Comparison of ENCODE assay signal across 22 cellular contexts in the genomic region with DNA sequence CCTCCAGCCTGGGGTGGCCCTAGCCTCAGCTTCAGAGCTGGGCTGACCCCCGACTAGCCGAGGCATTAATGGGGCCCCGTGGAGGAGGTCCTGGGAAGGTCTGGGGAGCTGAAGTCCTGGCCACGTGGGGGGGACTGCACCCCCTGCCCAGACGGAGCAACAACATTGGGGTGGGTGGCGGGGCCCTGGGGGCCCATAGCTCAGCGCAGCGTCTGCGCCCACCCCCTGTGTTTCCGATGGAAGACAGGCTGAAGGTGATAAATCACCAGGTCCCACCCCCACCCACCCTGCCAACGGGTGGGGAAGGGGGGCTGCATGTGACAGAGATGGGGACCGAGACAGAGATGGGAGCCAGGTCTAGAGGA. TPM values are rescaled to one million over a fixed set of nuclear protein-coding genes. Genes with fewer than 3 reads are reported as not detected.
DNase-seq lines count a peak whose midpoint lies in the region; ATAC-seq, FAIRE-seq and TF ChIP-seq lines count a peak whose summit lies in the region.
"Had no signal": no experiment of that assay in that cellular context is flagged by ENCODE, and none has a peak within 500 bp of the region (broad histone marks: within the 10 kb centered on the region; RNA-seq: fewer than 3 reads in every experiment).

No MANE protein-coding gene starts in this region.

- in situ Hi-C loops in IMR-90 (cut with MboI; ENCODE audit: low sequenced_read_pairs), result loop anchor here (5.0 kb wide), 1 partner anchor 181 kb away; no protein-coding TSS in a partner anchor
- in situ Hi-C loops in K562 (cut with MboI), result loop anchor here (5.0 kb wide), 1 partner anchor 181 kb away; no protein-coding TSS in a partner anchor

- H3K56ac ChIP-seq in IMR-90 (ENCODE audit: extremely low read depth, insufficient read depth, low read length), result no peak overlapping the region

- H3K4ac ChIP-seq in IMR-90 (ENCODE audit: low read depth, low read length), result no peak overlapping the region

- no peak overlapping the region for H3K27ac Mint-ChIP-seq in type B pancreatic cell
- H3K27ac Mint-ChIP-seq in CD14-positive monocyte, result no peak overlapping the region
- H3K27ac Mint-ChIP-seq: activated naive CD8-positive, alpha-beta T cell treated with anti-CD3 and anti-CD28 coated beads, Interleukin-2, amount 50 U/mL, for 24 hours; H9; immature natural killer cell; nephron had no signal

- no peak overlapping the region for H4K5ac ChIP-seq in IMR-90 (ENCODE audit: low read depth, low read length)

- no peak for TF ChIP-seq EP300 in K562 (IDR thresholded peaks at IDR 0.05; ENCODE audit: low read length)

- DNase-seq in Right ventricle myocardium superior (no peak), Right ventricle myocardium inferior (ENCODE audit: missing footprints) (no peak), IMR-90 (no peak), K562 (ENCODE audit: extremely low read depth in 1 of 4, low spot score in 3 of 4) (no peak), type B pancreatic cell (ENCODE audit: extremely low spot score, unreplicated experiment) (no peak), CD14-positive monocyte (ENCODE audit: low spot score) (no peak), AG08396 (ENCODE audit: low spot score) (no peak)
- no peak for DNase-seq in activated CD4-positive, alpha-beta T cell treated with anti-CD3 and anti-CD28 coated beads, Interleukin-2, amount 50 U/mL, for 48 hours

- H3K27ac ChIP-seq in IMR-90 (ENCODE audit: insufficient read depth, low read length) (no peak overlapping the region), K562 (ENCODE audit: extremely low read depth, low read depth, low read length) (no peak overlapping the region)
- H3K27ac ChIP-seq: hepatocyte, Peyer's patch, psoas muscle, skin epidermis, tibial artery had no signal

- H4K8ac ChIP-seq in IMR-90 (ENCODE audit: low read depth in 2 of 2, low read length in 2 of 2), result peak overlapping the region in 1 of 2 experiments; percentile 32; a peak in 1 of 4 replicates

- CTCF ChIA-PET in IMR-90 (lab: Yijun Ruan, JAX), result interaction anchor here (0.5 to 2.0 kb wide), 9 partner anchors 14 to 182 kb away, joined by 3 to 27 read pairs (median 5); no protein-coding TSS in a partner anchor
- CTCF ChIA-PET in K562 (lab: Yijun Ruan, JAX; ENCODE audit: low intra/inter-chr PET ratio), result interaction anchor here (0.5 to 5.6 kb wide), 13 partner anchors 14 to 398 kb away, joined by 3 to 156 read pairs (median 4); a partner anchor contains a TSS

- no peak overlapping the region for H3K9ac ChIP-seq in IMR-90 (ENCODE audit: low read depth, low read length)
- H3K9ac ChIP-seq in K562 (ENCODE audit: insufficient read depth in 1 of 2, low read depth in 2 of 2, low read length in 2 of 2), result peak overlapping the region in 1 of 2 experiments; percentile 87; a peak in 2 of 4 replicates

- H3K9me1 ChIP-seq in IMR-90 (ENCODE audit: insufficient read depth, low read length) (no peaks in the 10 kb centered on the region), K562 (ENCODE audit: control insufficient read depth, insufficient read depth, low read length) (peaks cover 2% of the 10 kb centered on the region)

- H3K23ac ChIP-seq in IMR-90 (ENCODE audit: low read depth, low read length), result no peak overlapping the region

- TF ChIP-seq POLR2A in IMR-90 (IDR thresholded peaks at IDR 0.05; ENCODE audit: low read depth, low read length), result no peak
- TF ChIP-seq POLR2A in K562 (conservative IDR thresholded peaks at IDR 0.05), result no peak

- H3K4me3 Mint-ChIP-seq in type B pancreatic cell (peak overlapping the region; percentile 62), CD14-positive monocyte (no peak overlapping the region)

- no peak overlapping the region for H3K18ac ChIP-seq in IMR-90 (ENCODE audit: low read depth, low read length)

- H4K20me1 ChIP-seq in IMR-90 (ENCODE audit: insufficient read depth, low read length), result no peaks in the 10 kb centered on the region
- peaks cover 11% of the 10 kb centered on the region for H4K20me1 ChIP-seq in K562 (replicated peaks; ENCODE audit: control insufficient read depth, insufficient read depth, low read length)

- dilution Hi-C loops in IMR-90 (cut with HindIII; ENCODE audit: low sequenced_read_pairs, unreplicated experiment), result no loop called here

- H3K79me1 ChIP-seq in IMR-90 (ENCODE audit: low read depth in 1 of 2, low read length in 2 of 2), result no peaks in the 10 kb centered on the region

- H3K27me3 Mint-ChIP-seq in type B pancreatic cell (peaks cover 33% of the 10 kb centered on the region), CD14-positive monocyte (ENCODE audit: low read depth in 3 of 3) (peaks cover 10 to 50% (median 17%) of the 10 kb centered on the region in 3 donors)
- H3K27me3 Mint-ChIP-seq: activated naive CD8-positive, alpha-beta T cell treated with anti-CD3 and anti-CD28 coated beads, Interleukin-2, amount 50 U/mL, for 24 hours had no signal

- POLR2A ChIA-PET in IMR-90 (lab: Charles Lee; ENCODE audit: unreplicated experiment), result no interaction called here
- POLR2A ChIA-PET in K562 (lab: Yijun Ruan, JAX), result interaction anchor here (0.5 to 4.2 kb wide), 23 partner anchors 10 to 571 kb away, joined by 3 to 58 read pairs (median 4); a partner anchor contains a TSS

- no peak overlapping the region for H2BK20ac ChIP-seq in IMR-90 (ENCODE audit: low read depth, low read length)

- H3K9me3 ChIP-seq in IMR-90 (ENCODE audit: control insufficient read depth, insufficient read depth, low read length) (no peaks in the 10 kb centered on the region), K562 (replicated peaks; ENCODE audit: control insufficient read depth, insufficient read depth, low read depth, low read length) (no peaks in the 10 kb centered on the region)
- H3K9me3 ChIP-seq: Peyer's patch, psoas muscle, tibial artery had no signal

- H3K9me3 Mint-ChIP-seq in type B pancreatic cell (no peaks in the 10 kb centered on the region), CD14-positive monocyte (peaks cover 0 to 3% (median 0%) of the 10 kb centered on the region in 7 donors)
- H3K9me3 Mint-ChIP-seq: activated naive CD8-positive, alpha-beta T cell treated with anti-CD3 and anti-CD28 coated beads, Interleukin-2, amount 50 U/mL, for 24 hours; immature natural killer cell had no signal

- no peak overlapping the region for H3K14ac ChIP-seq in IMR-90 (replicated peaks; ENCODE audit: low read depth, low read length)

- no peaks in the 10 kb centered on the region for H3K36me3 Mint-ChIP-seq in type B pancreatic cell
- H3K36me3 Mint-ChIP-seq in CD14-positive monocyte, result no peaks in the 10 kb centered on the region
- H3K36me3 Mint-ChIP-seq: brain, immature natural killer cell had no signal

- no TSS peak for BruUV-seq in IMR-90 (replicated peaks; lab: Mats Ljungman, UMichigan)
- BruUV-seq in K562 (replicated peaks; lab: Mats Ljungman, UMichigan), result no TSS peak

- no peak overlapping the region for H2BK120ac ChIP-seq in IMR-90 (ENCODE audit: low read depth, low read length)

- no peak overlapping the region for H2AK5ac ChIP-seq in IMR-90 (ENCODE audit: low read depth, low read length)

- TF ChIP-seq RAD21 in IMR-90 (IDR thresholded peaks at IDR 0.05; ENCODE audit: low read length), result no peak
- no peak for TF ChIP-seq RAD21 in K562 (CRISPR knock-in tag; conservative IDR thresholded peaks at IDR 0.05 in 1 of 2, IDR thresholded peaks at IDR 0.05 in 1 of 2)

- TF ChIP-seq CTCF in IMR-90 (conservative IDR thresholded peaks at IDR 0.05; ENCODE audit: low read depth, low read length), result no peak
- no peak for TF ChIP-seq CTCF in K562 (IDR thresholded peaks at IDR 0.05 in 2 of 3, conservative IDR thresholded peaks at IDR 0.05 in 1 of 3; ENCODE audit: insufficient read depth in 2 of 3, low read depth in 1 of 3, low read length in 3 of 3)
- TF ChIP-seq CTCF in type B pancreatic cell (conservative IDR thresholded peaks at IDR 0.05), result no peak
- no peak for TF ChIP-seq CTCF in CD14-positive monocyte (IDR thresholded peaks at IDR 0.05)

- H2AK9ac ChIP-seq in IMR-90 (replicated peaks; ENCODE audit: low read depth, low read length, poor library complexity), result peak overlapping the region; percentile 92

- H3K4me1 ChIP-seq in IMR-90 (ENCODE audit: control insufficient read depth, insufficient read depth, low read length) (no peaks in the 10 kb centered on the region; the same call in none of the 2 replicates), K562 (replicated peaks in 1 of 2; ENCODE audit: control insufficient read depth in 2 of 2, insufficient read depth in 2 of 2, low read length in 2 of 2) (peaks cover 11 to 67% of the 10 kb centered on the region in 2 experiments)
- H3K4me1 ChIP-seq: psoas muscle had no signal

- H2BK5ac ChIP-seq in IMR-90 (ENCODE audit: low read depth, low read length, poor library complexity, severe bottlenecking), result no peak overlapping the region

- ATAC-seq in Right ventricle myocardium superior (ENCODE audit: poor library complexity), result peak; percentile 2
- no peak for ATAC-seq in Right ventricle myocardium inferior
- no peak for ATAC-seq in IMR-90 (ENCODE audit: low read depth)
- no peak for ATAC-seq in K562

- H3K4me2 ChIP-seq in IMR-90 (ENCODE audit: low read depth, low read length) (no peak overlapping the region), K562 (ENCODE audit: insufficient read depth, low read length) (peak overlapping the region; percentile 82)

- peak overlapping the region; percentile 96 for H2AFZ ChIP-seq in IMR-90 (replicated peaks; ENCODE audit: low read length, poor library complexity)
- H2AFZ ChIP-seq in K562 (ENCODE audit: low read depth, low read length), result peak overlapping the region; percentile 95

- H2BK15ac ChIP-seq in IMR-90 (ENCODE audit: low read depth, low read length), result no peak overlapping the region

- H3K4me3 ChIP-seq in IMR-90 (ENCODE audit: insufficient read depth, low read depth, low read length) (no peak overlapping the region), K562 (no peak overlapping the region)

- H4K91ac ChIP-seq in IMR-90 (ENCODE audit: insufficient read depth, low read depth, low read length), result no peak overlapping the region

- no peak for FAIRE-seq in K562 (lab: Jason Lieb, UNC)
- FAIRE-seq: A204.1, frontal cortex, G401.6 had no signal

- intact Hi-C loops in Right ventricle myocardium superior (cut with DNase I) (loop anchor here (2.0 kb wide), 1 partner anchor 179 kb away; no protein-coding TSS in a partner anchor), Right ventricle myocardium inferior (cut with DNase I) (loop anchor here (5.0 kb wide), 1 partner anchor 281 kb away; no protein-coding TSS in a partner anchor), IMR-90 (cut with micrococcal nuclease) (loop anchor here (5.0 kb wide), 2 partner anchors 121 to 281 kb away; a partner anchor contains a TSS), K562 (cut with micrococcal nuclease) (loop anchor here (2.0 to 5.0 kb wide), 5 partner anchors 35 to 386 kb away; a partner anchor contains a TSS), CD14-positive monocyte (cut with micrococcal nuclease) (loop anchor here in 1 of 2 donors (2.0 to 5.0 kb wide), 2 partner anchors 179 to 281 kb away; no protein-coding TSS in a partner anchor)

- H3K4me1 Mint-ChIP-seq in type B pancreatic cell (ENCODE audit: unreplicated experiment) (no peaks in the 10 kb centered on the region), CD14-positive monocyte (peaks cover 4% of the 10 kb centered on the region)
- H3K4me1 Mint-ChIP-seq: activated naive CD8-positive, alpha-beta T cell treated with anti-CD3 and anti-CD28 coated beads, Interleukin-2, amount 50 U/mL, for 24 hours had no signal

- no CpG with 5 or more reads among the region's 12 CpGs for WGBS in IMR-90 (ENCODE audit: extremely low coverage in 2 of 2, insufficient read length in 1 of 2), 2 experiments
- WGBS in K562 (ENCODE audit: insufficient coverage, low coverage, missing lambda C conversion rate), result 44% methylated on average over 12 of the region's 12 CpGs

- peaks cover 12% of the 10 kb centered on the region; the same call in 1 of the 2 replicates for H3K27me3 ChIP-seq in IMR-90 (ENCODE audit: control insufficient read depth, insufficient read depth, low read length)
- peaks cover 0 to 26% of the 10 kb centered on the region in 2 experiments; a peak in 3 of 5 replicates for H3K27me3 ChIP-seq in K562 (ENCODE audit: control insufficient read depth in 2 of 2, insufficient read depth in 2 of 2, low read length in 2 of 2)

- H3K36me3 ChIP-seq in IMR-90 (ENCODE audit: control insufficient read depth, insufficient read depth, low read length) (no peaks in the 10 kb centered on the region), K562 (ENCODE audit: control insufficient read depth, insufficient read depth, low read length) (no peaks in the 10 kb centered on the region)
- H3K36me3 ChIP-seq: Peyer's patch, tibial artery had no signal

- H3K79me2 ChIP-seq in K562 (ENCODE audit: control insufficient read depth, insufficient read depth, low read length), result no peaks in the 10 kb centered on the region
- H3K79me2 ChIP-seq: hepatocyte had no signal

RNA-seq across cellular contexts. Expression of a gene that starts 8.0 kb away (rescaled TPM):
- total RNA-seq in Right ventricle myocardium superior, result not detected
- total RNA-seq in Right ventricle myocardium inferior, result not detected
- 0.18 and 0.28 TPM in 2 replicates for total RNA-seq in IMR-90 (2012; rRNA removed)
- polyA plus RNA-seq in IMR-90 (2012; rRNA removed), result 1.5 and 4.6 TPM in 2 replicates
- polyA plus RNA-seq in IMR-90 (2012; cell fraction: cytosol; rRNA removed), result 1.2 and 3.0 TPM in 2 replicates
- 7.1 and 36.7 TPM in 2 replicates for polyA plus RNA-seq in IMR-90 (2012; cell fraction: nucleus; rRNA removed; ENCODE audit: low replicate concordance)
- total RNA-seq in K562 (2011; cell fraction: chromatin; rRNA removed; ENCODE audit: low replicate concordance), result 12.5 and 89.3 TPM in 2 replicates
- 145 and 149 TPM in 2 replicates for total RNA-seq in K562 (2011; cell fraction: nucleolus; rRNA removed)
- 44.7 and 52.3 TPM in 2 replicates for total RNA-seq in K562 (2011; cell fraction: nucleoplasm; rRNA removed)
- 85.2 and 90.0 TPM in 2 replicates for total RNA-seq in K562 (2014; rRNA removed)
- 2.1 and 2.8 TPM in 2 replicates for total RNA-seq in K562 (2014; rRNA removed; fragmentation: Illumina TruSeq; extraction: Trizol)
- 1.6 and 5.2 TPM in 2 replicates for total RNA-seq in K562 (2015; rRNA removed; fragmentation: Illumina TruSeq; extraction: Trizol)
- total RNA-seq in K562 (2021), result 139 and 162 TPM in 2 replicates
- 9.2 and 33.6 TPM in 2 replicates for polyA plus RNA-seq in K562 (2011; rRNA removed)
- 60.0 and 286 TPM in 2 replicates for polyA plus RNA-seq in K562 (2011; cell fraction: cytosol; rRNA removed)
- polyA plus RNA-seq in K562 (2011; cell fraction: nucleus; rRNA removed), result 103 and 165 TPM in 2 replicates
- polyA plus RNA-seq in K562 (2012), result 49.9 and 97.0 TPM in 2 replicates
- polyA plus RNA-seq in K562 (2014; fragmentation: Illumina TruSeq; extraction: Trizol), result 1.6 and 15.2 TPM in 2 replicates
- 1 to 10 TPM in 1 of 2 experiments, under 1 TPM in 1; 0.69 to 1.1 TPM for polyA plus RNA-seq in K562 (2014; fragmentation: Nextera tagmentation; extraction: Ambion mirVana)
- 110 and 150 TPM in 2 replicates for polyA plus RNA-seq in K562 (2014; rRNA removed)
- 2.4 and 2.8 TPM in 2 replicates for polyA minus RNA-seq in K562 (2011; rRNA and poly(A)+ RNA removed)
- polyA minus RNA-seq in K562 (2011; cell fraction: cytosol; rRNA and poly(A)+ RNA removed), result 43.2 and 113 TPM in 2 replicates
- polyA minus RNA-seq in K562 (2011; cell fraction: nucleus; rRNA and poly(A)+ RNA removed), result 19.4 and 37.3 TPM in 2 replicates
- 1.9 and 2.4 TPM in 2 replicates for total RNA-seq in type B pancreatic cell (ENCODE audit: low replicate concordance)
- 1 to 10 TPM in 1 of 2 donors, under 1 TPM in 1; 0.26 to 1.5 TPM for polyA plus RNA-seq in CD14-positive monocyte
- total RNA-seq: HT-29 had no signal

RNA-seq across cellular contexts. Expression of a gene that starts 17.0 kb away (rescaled TPM):
- total RNA-seq in Right ventricle myocardium superior (123 TPM), Right ventricle myocardium inferior (120 TPM), IMR-90 (2012; rRNA removed) (16.8 and 17.2 TPM in 2 replicates), K562 (2014; rRNA removed) (116 and 125 TPM in 2 replicates), K562 (2014; rRNA removed; fragmentation: Illumina TruSeq; extraction: Trizol) (92.5 and 94.6 TPM in 2 replicates), K562 (2015; rRNA removed; fragmentation: Illumina TruSeq; extraction: Trizol) (28.1 and 34.9 TPM in 2 replicates), K562 (2021) (177 and 195 TPM in 2 replicates), type B pancreatic cell (ENCODE audit: low replicate concordance) (45.7 and 54.6 TPM in 2 replicates)
- polyA plus RNA-seq in IMR-90 (2012; rRNA removed) (20.7 and 22.3 TPM in 2 replicates), K562 (2011; rRNA removed) (119 and 238 TPM in 2 replicates), K562 (2014; fragmentation: Illumina TruSeq; extraction: Trizol) (135 and 164 TPM in 2 replicates), K562 (2014; fragmentation: Nextera tagmentation; extraction: Ambion mirVana) (1 to 10 TPM in 1 of 2 experiments, under 1 TPM in 1; 0.03 to 1.9 TPM), K562 (2014; rRNA removed) (129 and 135 TPM in 2 replicates), CD14-positive monocyte (under 1 TPM in 1 of 2 donors, not detected in 1; 0.50 TPM)
- polyA plus RNA-seq in IMR-90 (2012; cell fraction: cytosol; rRNA removed), result 10.4 and 22.8 TPM in 2 replicates
- polyA plus RNA-seq in IMR-90 (2012; cell fraction: nucleus; rRNA removed; ENCODE audit: low replicate concordance), result 65.7 and 90.4 TPM in 2 replicates
- 625 and 1,610 TPM in 2 replicates for total RNA-seq in K562 (2011; cell fraction: chromatin; rRNA removed; ENCODE audit: low replicate concordance)
- total RNA-seq in K562 (2011; cell fraction: nucleolus; rRNA removed), result 538 and 650 TPM in 2 replicates
- 407 and 495 TPM in 2 replicates for total RNA-seq in K562 (2011; cell fraction: nucleoplasm; rRNA removed)
- 143 and 156 TPM in 2 replicates for polyA plus RNA-seq in K562 (2011; cell fraction: cytosol; rRNA removed)
- polyA plus RNA-seq in K562 (2011; cell fraction: nucleus; rRNA removed), result 671 and 957 TPM in 2 replicates
- 122 and 123 TPM in 2 replicates for polyA plus RNA-seq in K562 (2012)
- 306 and 458 TPM in 2 replicates for polyA minus RNA-seq in K562 (2011; rRNA and poly(A)+ RNA removed)
- 83.2 and 205 TPM in 2 replicates for polyA minus RNA-seq in K562 (2011; cell fraction: cytosol; rRNA and poly(A)+ RNA removed)
- polyA minus RNA-seq in K562 (2011; cell fraction: nucleus; rRNA and poly(A)+ RNA removed), result 284 and 666 TPM in 2 replicates
- total RNA-seq: HT-29 had no signal

RNA-seq across cellular contexts. Expression of a gene that starts 29.2 kb away (rescaled TPM):
- total RNA-seq in Right ventricle myocardium superior, result 3.2 TPM
- 3.6 TPM for total RNA-seq in Right ventricle myocardium inferior
- not detected in 2 replicates for total RNA-seq in IMR-90 (2012; rRNA removed)
- 0.03 and 0.13 TPM in 2 replicates for polyA plus RNA-seq in IMR-90 (2012; rRNA removed)
- 0.03 TPM in 1 of 2 replicates, not detected in the other for polyA plus RNA-seq in IMR-90 (2012; cell fraction: cytosol; rRNA removed)
- polyA plus RNA-seq in IMR-90 (2012; cell fraction: nucleus; rRNA removed; ENCODE audit: low replicate concordance), result 0.08 and 0.36 TPM in 2 replicates
- total RNA-seq in K562 (2011; cell fraction: chromatin; rRNA removed; ENCODE audit: low replicate concordance), result 31.9 and 90.7 TPM in 2 replicates
- 41.9 and 52.4 TPM in 2 replicates for total RNA-seq in K562 (2011; cell fraction: nucleolus; rRNA removed)
- 40.6 and 47.0 TPM in 2 replicates for total RNA-seq in K562 (2011; cell fraction: nucleoplasm; rRNA removed)
- total RNA-seq in K562 (2014; rRNA removed), result 8.9 and 14.0 TPM in 2 replicates
- total RNA-seq in K562 (2014; rRNA removed; fragmentation: Illumina TruSeq; extraction: Trizol), result 2.1 and 2.6 TPM in 2 replicates
- 3.5 and 3.9 TPM in 2 replicates for total RNA-seq in K562 (2015; rRNA removed; fragmentation: Illumina TruSeq; extraction: Trizol)
- 34.2 and 35.0 TPM in 2 replicates for total RNA-seq in K562 (2021)
- 2.5 and 9.5 TPM in 2 replicates for polyA plus RNA-seq in K562 (2011; rRNA removed)
- polyA plus RNA-seq in K562 (2011; cell fraction: cytosol; rRNA removed), result 5.8 and 7.7 TPM in 2 replicates
- polyA plus RNA-seq in K562 (2011; cell fraction: nucleus; rRNA removed), result 55.1 and 87.1 TPM in 2 replicates
- 12.4 and 14.0 TPM in 2 replicates for polyA plus RNA-seq in K562 (2012)
- polyA plus RNA-seq in K562 (2014; fragmentation: Illumina TruSeq; extraction: Trizol), result 8.0 and 12.8 TPM in 2 replicates
- under 1 TPM; 0.07 to 0.11 TPM for polyA plus RNA-seq in K562 (2014; fragmentation: Nextera tagmentation; extraction: Ambion mirVana)
- polyA plus RNA-seq in K562 (2014; rRNA removed), result 14.7 and 17.1 TPM in 2 replicates
- 2.2 and 5.5 TPM in 2 replicates for polyA minus RNA-seq in K562 (2011; rRNA and poly(A)+ RNA removed)
- 5.4 and 22.9 TPM in 2 replicates for polyA minus RNA-seq in K562 (2011; cell fraction: cytosol; rRNA and poly(A)+ RNA removed)
- polyA minus RNA-seq in K562 (2011; cell fraction: nucleus; rRNA and poly(A)+ RNA removed), result 20.1 and 45.7 TPM in 2 replicates
- 2.4 and 3.4 TPM in 2 replicates for total RNA-seq in type B pancreatic cell (ENCODE audit: low replicate concordance)
- not detected for polyA plus RNA-seq in CD14-positive monocyte
- total RNA-seq: frontal cortex, hepatocyte, HT-29 had no signal
